In genomic region chr9:121358747-121359146, GRCh38 we compare ENCODE assay signal across 10 cellular contexts. TPM values are rescaled to one million over a fixed set of nuclear protein-coding genes. Genes with fewer than 3 reads are reported as not detected.
DNase-seq lines count a peak whose midpoint lies in the region; ATAC-seq lines count a peak whose summit lies in the region.
"Had no signal": no experiment of that assay in that cellular context is flagged by ENCODE, and none has a peak within 500 bp of the region (broad histone marks: within the 10 kb centered on the region; RNA-seq: fewer than 3 reads in every experiment).

No MANE protein-coding gene starts in this region.

- peaks cover 11% of the 10 kb centered on the region for H3K4me1 ChIP-seq in right cardiac atrium (ENCODE audit: control insufficient read depth, insufficient read depth, low read length)
- H3K4me1 ChIP-seq in stomach smooth muscle (ENCODE audit: control insufficient read depth, insufficient read depth, low read length) = peaks cover 27% of the 10 kb centered on the region

- peaks cover 35% of the 10 kb centered on the region for H3K4me1 Mint-ChIP-seq in T-helper 17 cell

- ATAC-seq in HG02610 (IDR thresholded peaks at IDR 0.05; ENCODE audit: unreplicated experiment) = peak; percentile 63
- ATAC-seq in T-helper 17 cell = peak; percentile 53
- ATAC-seq in right cardiac atrium = no peak

- H3K27ac ChIP-seq in right cardiac atrium (ENCODE audit: low read length) (peak overlapping the region; percentile 98), stomach smooth muscle (ENCODE audit: low read length) (peak overlapping the region; percentile 60)
- H3K27ac ChIP-seq: SK-N-MC had no signal

- H3K4me3 Mint-ChIP-seq in T-helper 17 cell = peak overlapping the region; percentile 81

- intact Hi-C loops in right cardiac atrium (cut with DNase I) = no loop called here

- peaks cover 11 to 12% of the 10 kb centered on the region in 2 donors for H3K36me3 ChIP-seq in stomach smooth muscle (ENCODE audit: control insufficient read depth in 2 of 2, insufficient read depth in 2 of 2, low read length in 2 of 2)

- H3K27me3 ChIP-seq in right cardiac atrium (ENCODE audit: control insufficient read depth, insufficient read depth) (no peaks in the 10 kb centered on the region), stomach smooth muscle (ENCODE audit: control insufficient read depth in 1 of 2, insufficient read depth in 2 of 2, low read length in 2 of 2) (no peaks in the 10 kb centered on the region)

- H3K9ac ChIP-seq in stomach smooth muscle (ENCODE audit: low read length in 2 of 2) = peak overlapping the region in 1 of 2 donors; percentile 9

- 47% methylated on average over 3 of the region's 3 CpGs for WGBS in right cardiac atrium

- H3K27ac Mint-ChIP-seq in T-helper 17 cell = peak overlapping the region; percentile 88

- H3K36me3 Mint-ChIP-seq in T-helper 17 cell (ENCODE audit: low read depth) = peaks cover 1% of the 10 kb centered on the region

- no peak overlapping the region for H3K4me3 ChIP-seq in right cardiac atrium (ENCODE audit: low read length)
- H3K4me3 ChIP-seq in stomach smooth muscle (ENCODE audit: low read length in 2 of 2) = peak overlapping the region; percentile 34 to 36
- H3K4me3 ChIP-seq: SK-N-MC had no signal

- no peaks in the 10 kb centered on the region for H3K27me3 Mint-ChIP-seq in T-helper 17 cell

- H3K9me3 ChIP-seq in T-helper 17 cell (ENCODE audit: control insufficient read depth, low read length, poor library complexity, severe bottlenecking) = no peaks in the 10 kb centered on the region
- H3K9me3 ChIP-seq in right cardiac atrium (ENCODE audit: control insufficient read depth, low read length) = no peaks in the 10 kb centered on the region
- no peaks in the 10 kb centered on the region for H3K9me3 ChIP-seq in stomach smooth muscle (ENCODE audit: control insufficient read depth in 2 of 2, low read length in 2 of 2)

- DNase-seq in T-helper 17 cell (no peak), right cardiac atrium (no peak), HCEC 1CT (no peak), EL (no peak), SHP77 (lab: John Stamatoyannopoulos, UW) (no peak)
- DNase-seq: activated gamma-delta T cell treated with Interleukin-2 at 50 U/mL for 16 hours, occipital lobe had no signal

RNA-seq across cellular contexts. Expression of gene STOM, which starts 11.3 kb away (rescaled TPM):
- total RNA-seq in T-helper 17 cell (100 to 1,000 TPM in 1 of 2 donors, 10 to 100 TPM in 1; 77.9 to 115 TPM), right cardiac atrium (100 to 1,000 TPM; 146 to 246 (median 172) TPM)
- polyA plus RNA-seq in right cardiac atrium = 153 TPM

Comparison
In these comparisons a context has a peak if more than half of its experiments do, and no peak if none do; other contexts are left out.
1. ATAC-seq: peak in HG02610 (single experiment) and T-helper 17 cell (single experiment); none in right cardiac atrium (0 of 2).